30 cellular contexts compared by ENCODE assay signal in genomic region chr16:50595854-50596253, GRCh38.
"Had no signal": no experiment of that assay in that cellular context is flagged by ENCODE, and none has a peak within 500 bp of the region (broad histone marks: within the 10 kb centered on the region; RNA-seq: fewer than 3 reads in every experiment).

No MANE protein-coding gene starts in this region.

- H3K27me3 Mint-ChIP-seq: naive thymus-derived CD4-positive, alpha-beta T cell; natural killer cell treated with Interleukin-12 subunit alpha and Interleukin-12 subunit beta and Interleukin-15 and Interleukin-18, amount 100 ng/mL, for 72 hours; progenitor cell of endocrine pancreas; stimulated activated naive CD8-positive, alpha-beta T cell treated with anti-CD3 and anti-CD28 coated beads, Interleukin-15, Interleukin-2, amounts not matched to agents 100 ng/mL and 50 ng/mL, for 24 hours had no signal

- H3K4me1 Mint-ChIP-seq: memory B cell had no signal

- H3K4me3 Mint-ChIP-seq: memory B cell; naive thymus-derived CD4-positive, alpha-beta T cell; natural killer cell treated with Interleukin-12 subunit alpha and Interleukin-12 subunit beta and Interleukin-15 and Interleukin-18, amount 100 ng/mL, for 72 hours; neural crest cell; stimulated activated naive CD8-positive, alpha-beta T cell treated with anti-CD3 and anti-CD28 coated beads, Interleukin-15, Interleukin-2, amounts not matched to agents 100 ng/mL and 50 ng/mL, for 24 hours had no signal

- H3K27me3 ChIP-seq: left lung, neutrophil, ovary, right atrium auricular region, suprapubic skin, tibial artery, upper lobe of right lung had no signal

- FAIRE-seq: keratinocyte, urothelium cell line had no signal

- H3K27ac ChIP-seq: left lung, neutrophil, ovary, right atrium auricular region, skin epidermis, suprapubic skin, thoracic aorta, tibial artery, upper lobe of right lung had no signal

- H3K36me3 Mint-ChIP-seq: naive thymus-derived CD4-positive, alpha-beta T cell; natural killer cell treated with Interleukin-12 subunit alpha and Interleukin-12 subunit beta and Interleukin-15 and Interleukin-18, amount 100 ng/mL, for 72 hours had no signal

- H3K9me3 ChIP-seq: left lung, mucosa of descending colon, neutrophil, ovary, right atrium auricular region, suprapubic skin, thoracic aorta, tibial artery, upper lobe of right lung had no signal

- H3K27ac Mint-ChIP-seq: memory B cell; natural killer cell treated with Interleukin-12 subunit alpha and Interleukin-12 subunit beta and Interleukin-15 and Interleukin-18, amount 100 ng/mL, for 72 hours; progenitor cell of endocrine pancreas; stimulated activated naive CD8-positive, alpha-beta T cell treated with anti-CD3 and anti-CD28 coated beads, Interleukin-15, Interleukin-2, amounts not matched to agents 100 ng/mL and 50 ng/mL, for 24 hours had no signal

- DNase-seq: hippocampal formation; kidney glomerular epithelial cell; left colon; left lung; midbrain; mucosa of descending colon; naive thymus-derived CD4-positive, alpha-beta T cell; occipital lobe; ovary; stimulated activated CD4-positive, alpha-beta T cell treated with anti-CD3 and anti-CD28 coated beads, Interleukin-12 subunit alpha, Interleukin-12 subunit beta, amount 100 ng/mL, for 4 hours; stimulated activated CD4-positive, alpha-beta T cell treated with anti-CD3 and anti-CD28 coated beads, Interleukin-15, amount 100 ng/mL, for 24 hours; stimulated activated CD4-positive, alpha-beta T cell treated with anti-CD3 and anti-CD28 coated beads, Interleukin-2, amount 100 ng/mL, for 24 hours; stimulated activated CD4-positive, alpha-beta T cell treated with anti-CD3 and anti-CD28 coated beads, Interleukin-4, amount 100 ng/mL, for 1 hour; stimulated activated naive CD4-positive, alpha-beta T cell; tibial artery; trophoblast cell; upper lobe of right lung had no signal

- H3K36me3 ChIP-seq: left lung, neutrophil, ovary, right atrium auricular region, suprapubic skin, thoracic aorta, upper lobe of right lung had no signal

- ATAC-seq: left colon; left lung; mucosa of descending colon; naive thymus-derived CD4-positive, alpha-beta T cell; natural killer cell treated with Interleukin-12 subunit alpha and Interleukin-12 subunit beta and Interleukin-15 and Interleukin-18, amount 100 ng/mL, for 72 hours; sciatic nerve; upper lobe of right lung had no signal

- H3K4me3 ChIP-seq: left lung, mucosa of descending colon, ovary, right atrium auricular region, skin epidermis, suprapubic skin, thoracic aorta, tibial artery, upper lobe of right lung had no signal
